Comparison of ENCODE assay signal across 1 cellular context in the genomic region with DNA sequence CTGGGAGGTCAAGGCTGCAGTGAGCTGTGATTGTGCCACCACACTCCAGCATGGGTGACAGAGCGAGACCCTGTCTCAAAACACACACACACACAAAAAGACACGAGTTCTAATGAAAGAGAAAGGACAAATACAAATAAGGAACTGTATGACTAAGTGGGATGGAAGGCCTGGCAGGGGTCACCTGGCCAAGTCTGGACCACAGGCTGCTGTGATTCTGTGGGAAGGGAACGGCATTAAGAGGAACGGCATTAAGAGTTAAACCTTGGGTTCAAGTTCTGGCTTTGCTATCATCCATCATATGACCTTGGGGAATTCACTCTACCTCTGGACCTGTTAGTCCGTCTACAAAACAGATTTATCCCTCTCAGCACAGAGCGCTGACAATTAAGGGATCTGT.
TF ChIP-seq lines count a peak whose summit lies in the region.

No MANE protein-coding gene starts in this region.

TF ChIP-seq in liver, 16 proteins besides CTCF, POLR2A, EP300 and RAD21 (continued from another document):
- TF ChIP-seq GABPA (IDR thresholded peaks at IDR 0.05 in 1 of 2, conservative IDR thresholded peaks at IDR 0.05 in 1 of 2): no peak
- TF ChIP-seq RXRA (IDR thresholded peaks at IDR 0.05): no peak
- TF ChIP-seq HNF4G (IDR thresholded peaks at IDR 0.05): no peak
- no peak for TF ChIP-seq HNF4A (conservative IDR thresholded peaks at IDR 0.05)
- no peak for TF ChIP-seq TAF1 (conservative IDR thresholded peaks at IDR 0.05)
- TF ChIP-seq, protein P1, sequence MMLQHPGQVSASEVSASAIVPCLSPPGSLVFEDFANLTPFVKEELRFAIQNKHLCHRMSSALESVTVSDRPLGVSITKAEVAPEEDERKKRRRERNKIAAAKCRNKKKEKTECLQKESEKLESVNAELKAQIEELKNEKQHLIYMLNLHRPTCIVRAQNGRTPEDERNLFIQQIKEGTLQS (IDR thresholded peaks at IDR 0.05): no peak
TF ChIP-seq in liver: peak in this region for 0.
